Comparison of ENCODE assay signal across 1 cellular context in genomic region chr16:15607700-15608396, GRCh38.
TF ChIP-seq lines count a peak whose summit lies in the region.

No MANE protein-coding gene starts in this region.

TF ChIP-seq in H1, 55 proteins besides CTCF, POLR2A, EP300 and RAD21:
- TF ChIP-seq, protein P1, sequence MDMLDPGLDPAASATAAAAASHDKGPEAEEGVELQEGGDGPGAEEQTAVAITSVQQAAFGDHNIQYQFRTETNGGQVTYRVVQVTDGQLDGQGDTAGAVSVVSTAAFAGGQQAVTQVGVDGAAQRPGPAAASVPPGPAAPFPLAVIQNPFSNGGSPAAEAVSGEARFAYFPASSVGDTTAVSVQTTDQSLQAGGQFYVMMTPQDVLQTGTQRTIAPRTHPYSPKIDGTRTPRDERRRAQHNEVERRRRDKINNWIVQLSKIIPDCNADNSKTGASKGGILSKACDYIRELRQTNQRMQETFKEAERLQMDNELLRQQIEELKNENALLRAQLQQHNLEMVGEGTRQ (IDR thresholded peaks at IDR 0.05; ENCODE audit: low read length): no peak
- TF ChIP-seq CBX8 (IDR thresholded peaks at IDR 0.05; ENCODE audit: borderline replicate concordance, low read depth, low read length) (no peak), BACH1 (IDR thresholded peaks at IDR 0.05; ENCODE audit: low read length) (no peak), NANOG (IDR thresholded peaks at IDR 0.05; ENCODE audit: insufficient read depth, low read depth, low read length, poor library complexity, severe bottlenecking) (no peak), BCL11A (IDR thresholded peaks at IDR 0.05; ENCODE audit: low read depth in 2 of 2, low read length in 2 of 2) (no peak), NRF1 (IDR thresholded peaks at IDR 0.05; ENCODE audit: low read depth, low read length) (no peak)
TF ChIP-seq in H1: peak in this region for 0.
